ENCODE assay signal across 12 cellular contexts in the genomic region with DNA sequence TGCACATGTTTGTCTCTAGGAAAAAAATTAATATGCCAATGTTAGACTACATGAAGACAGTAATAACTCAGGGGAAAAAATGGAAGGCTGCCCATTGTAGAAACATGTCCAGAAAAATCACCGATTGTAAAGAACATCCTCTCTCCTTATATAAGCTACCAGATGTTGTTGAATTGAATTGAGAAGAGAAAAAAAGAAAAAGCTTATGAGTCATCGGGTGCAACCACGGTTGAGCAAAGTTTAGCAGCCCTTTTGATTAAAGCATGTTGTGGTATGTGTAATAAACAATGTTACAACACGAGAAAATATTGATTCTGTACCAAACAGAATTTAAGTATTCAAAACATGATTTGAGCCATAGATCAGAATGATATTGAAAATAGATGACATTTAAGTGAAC.
DNase-seq lines count a peak whose midpoint lies in the region; ATAC-seq and TF ChIP-seq lines count a peak whose summit lies in the region.
"Had no signal": no experiment of that assay in that cellular context is flagged by ENCODE, and none has a peak within 500 bp of the region (broad histone marks: within the 10 kb centered on the region; RNA-seq: fewer than 3 reads in every experiment).

No MANE protein-coding gene starts in this region.

- no peaks in the 10 kb centered on the region for H3K27me3 Mint-ChIP-seq in T-helper 17 cell

- no peak overlapping the region for H3K27ac ChIP-seq in AG04450 (ENCODE audit: low read depth, low read length)

- no peaks in the 10 kb centered on the region for H3K27me3 ChIP-seq in AG04450 (ENCODE audit: control insufficient read depth, insufficient read depth, low read length)

- intact Hi-C loops in posterior vena cava (cut with DNase I), result no loop called here

- peak overlapping the region; percentile 85 for H3K27ac Mint-ChIP-seq in T-helper 17 cell

- peak; percentile 46 for DNase-seq in AG04450 (ENCODE audit: low read depth, low spot score)
- peak; percentile 72 for DNase-seq in GM03348 (ENCODE audit: low spot score)
- DNase-seq in T-helper 17 cell, result no peak
- peak; percentile 51 for DNase-seq in fibroblast of the conjunctiva (ENCODE audit: low read depth)
- DNase-seq in NCI-H69 (lab: John Stamatoyannopoulos, UW), result no peak
- no peak for DNase-seq in NCI-H774 (lab: John Stamatoyannopoulos, UW)
- DNase-seq in Kasumi-1 (lab: John Stamatoyannopoulos, UW), result no peak
- DNase-seq in posterior vena cava (ENCODE audit: low spot score), result no peak
- DNase-seq: activated CD4-positive, alpha-beta T cell treated with anti-CD3 and anti-CD28 coated beads, Interleukin-2, amount 50 U/mL, for 4 hours; H7; NCI-H187; posterior cingulate gyrus had no signal

- no peak overlapping the region; the same call in 1 of the 2 replicates for H3K4me3 ChIP-seq in AG04450 (ENCODE audit: low read depth, low read length)

- peak; percentile 25 for ATAC-seq in T-helper 17 cell

- peak overlapping the region; percentile 67 for H3K4me3 Mint-ChIP-seq in T-helper 17 cell

- no peak for TF ChIP-seq CTCF in AG04450 (IDR thresholded peaks at IDR 0.05; ENCODE audit: low read depth, low read length)

- H3K36me3 Mint-ChIP-seq in T-helper 17 cell (ENCODE audit: low read depth), result no peaks in the 10 kb centered on the region

- H3K9me3 ChIP-seq in AG04450 (ENCODE audit: control insufficient read depth, insufficient read depth, low read length), result no peaks in the 10 kb centered on the region
- no peaks in the 10 kb centered on the region for H3K9me3 ChIP-seq in T-helper 17 cell (ENCODE audit: control insufficient read depth, low read length, poor library complexity, severe bottlenecking)

- CTCF ChIA-PET in AG04450 (lab: Charles Lee), result no interaction called here

- POLR2A ChIA-PET in AG04450 (lab: Yijun Ruan, JAX), result no interaction called here

- peaks cover 10% of the 10 kb centered on the region for H3K4me1 Mint-ChIP-seq in T-helper 17 cell

Comparison
In these comparisons a context has a peak if more than half of its experiments do, and no peak if none do; other contexts are left out.
1. DNase-seq: peak in AG04450 (single experiment), GM03348 (single experiment) and fibroblast of the conjunctiva (single experiment); none in T-helper 17 cell (0 of 3), NCI-H69 (single experiment), NCI-H774 (single experiment), Kasumi-1 (0 of 2) and posterior vena cava (single experiment).